8 cellular contexts compared by ENCODE assay signal in the genomic region with DNA sequence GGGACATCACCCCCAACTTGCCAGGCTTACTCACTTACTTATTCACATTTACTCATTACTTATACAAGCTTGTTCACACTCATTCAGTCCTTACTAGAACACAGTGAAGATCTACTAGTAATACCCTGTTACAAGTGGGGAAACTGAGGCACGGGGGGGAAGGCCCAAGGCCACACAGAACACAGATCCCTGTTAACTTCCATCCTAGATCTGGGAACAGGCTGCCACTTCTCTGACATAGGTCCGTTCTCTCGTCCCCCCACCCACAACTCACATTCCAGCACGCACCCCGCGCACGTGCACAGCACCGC. TPM values are rescaled to one million over a fixed set of nuclear protein-coding genes. Genes with fewer than 3 reads are reported as not detected.
DNase-seq lines count a peak whose midpoint lies in the region; ATAC-seq and TF ChIP-seq lines count a peak whose summit lies in the region.

No MANE protein-coding gene starts in this region.

- H2AFZ ChIP-seq in MM.1S (ENCODE audit: low read length): peak overlapping the region; percentile 97

- H3K4me1 ChIP-seq in MM.1S (ENCODE audit: low read length) (peaks cover 8% of the 10 kb centered on the region; the same call in 1 of the 2 replicates), colonic mucosa (peaks cover 4% of the 10 kb centered on the region)

- H3K4me3 Mint-ChIP-seq in CD4-positive, alpha-beta T cell: peak overlapping the region; percentile 83
- H3K4me3 Mint-ChIP-seq in nephron progenitor cell: peak overlapping the region; percentile 56

- intact Hi-C loops in CD4-positive, alpha-beta T cell (cut with DNase I, micrococcal nuclease): loop anchor here (5.0 kb wide), 2 partner anchors 174 to 559 kb away; a partner anchor contains a TSS
- intact Hi-C loops in colonic mucosa (cut with DNase I): loop anchor here (10.0 kb wide), 1 partner anchor 221 kb away; no protein-coding TSS in a partner anchor

- no peak overlapping the region for H3K27ac ChIP-seq in CD4-positive, alpha-beta T cell (ENCODE audit: low read depth, low read length)
- no peak overlapping the region for H3K27ac ChIP-seq in MM.1S (ENCODE audit: low read length)
- no peak overlapping the region for H3K27ac ChIP-seq in colonic mucosa

- H3K4me3 ChIP-seq in MM.1S (ENCODE audit: low read length): peak overlapping the region; percentile 60
- peak overlapping the region; percentile 32 for H3K4me3 ChIP-seq in colonic mucosa

- H4K20me1 ChIP-seq in MM.1S (ENCODE audit: insufficient read depth, low read length): no peaks in the 10 kb centered on the region; the same call in 1 of the 2 replicates

- 0 out of 2 replicates have a peak, but pooled peaks cover 6% of the 10 kb centered on the region for H3F3A ChIP-seq in MM.1S (ENCODE audit: insufficient read depth, low read length)

- ATAC-seq in CD4-positive, alpha-beta T cell (ENCODE audit: poor library complexity): no peak
- ATAC-seq in GM21447 (IDR thresholded peaks at IDR 0.05; ENCODE audit: unreplicated experiment): no peak

- POLR2A ChIA-PET in CD4-positive, alpha-beta T cell (lab: Charles Lee): interaction anchor here (0.7 to 1.7 kb wide), 9 partner anchors 12 to 219 kb away, joined by 3 to 33 read pairs (median 7); a partner anchor contains a TSS

- H3K4me1 Mint-ChIP-seq in CD4-positive, alpha-beta T cell (ENCODE audit: low read depth): peaks cover 18% of the 10 kb centered on the region
- peaks cover 56% of the 10 kb centered on the region for H3K4me1 Mint-ChIP-seq in nephron progenitor cell

- H3K27me3 Mint-ChIP-seq in CD4-positive, alpha-beta T cell: peaks cover 28% of the 10 kb centered on the region
- peaks cover 28% of the 10 kb centered on the region for H3K27me3 Mint-ChIP-seq in nephron progenitor cell (ENCODE audit: low read depth, poor library complexity)

- H3K36me3 Mint-ChIP-seq in CD4-positive, alpha-beta T cell (ENCODE audit: low read depth): no peaks in the 10 kb centered on the region
- no peaks in the 10 kb centered on the region for H3K36me3 Mint-ChIP-seq in nephron progenitor cell (ENCODE audit: low read depth)

- H3K4me2 ChIP-seq in MM.1S (ENCODE audit: low read depth, low read length): peak overlapping the region; percentile 98

- no peaks in the 10 kb centered on the region for H3K9me3 ChIP-seq in CD4-positive, alpha-beta T cell (ENCODE audit: control insufficient read depth, low read length)
- H3K9me3 ChIP-seq in MM.1S (replicated peaks; ENCODE audit: insufficient read depth, low read length): no peaks in the 10 kb centered on the region
- no peaks in the 10 kb centered on the region for H3K9me3 ChIP-seq in colonic mucosa

- CTCF ChIA-PET in CD4-positive, alpha-beta T cell (lab: Charles Lee): interaction anchor here (0.6 to 1.9 kb wide), 31 partner anchors 10 to 558 kb away, joined by 3 to 63 read pairs (median 5); a partner anchor contains a TSS

- peaks cover 4% of the 10 kb centered on the region; the same call in 1 of the 2 replicates for H3K79me2 ChIP-seq in MM.1S (ENCODE audit: low read length)

- no peaks in the 10 kb centered on the region for H3K9me3 Mint-ChIP-seq in CD4-positive, alpha-beta T cell
- H3K9me3 Mint-ChIP-seq in nephron progenitor cell: no peaks in the 10 kb centered on the region

- peak overlapping the region; percentile 52; the same call in 1 of the 2 replicates for H3K9ac ChIP-seq in MM.1S (ENCODE audit: low read length)
- peak overlapping the region in 1 of 2 donors; percentile 9 for H3K9ac ChIP-seq in colonic mucosa (ENCODE audit: low read depth in 2 of 2, low read length in 2 of 2)

- TF ChIP-seq CTCF in CD4-positive, alpha-beta T cell (IDR thresholded peaks at IDR 0.05): no peak
- no peak for TF ChIP-seq CTCF in MM.1S (IDR thresholded peaks at IDR 0.05; ENCODE audit: low read length)
- TF ChIP-seq CTCF in colonic mucosa (IDR thresholded peaks at IDR 0.05): no peak
- no peak for TF ChIP-seq CTCF in nephron progenitor cell (IDR thresholded peaks at IDR 0.05)

- DNase-seq in CD4-positive, alpha-beta T cell: no peak
- DNase-seq in MM.1S (no peak), colonic mucosa (no peak), nephron progenitor cell (no peak), NCI-H2029 (lab: John Stamatoyannopoulos, UW) (no peak), mesenteric fat pad (ENCODE audit: low spot score) (no peak), NCI-H1694 (lab: John Stamatoyannopoulos, UW) (no peak)

- H3K27me3 ChIP-seq in CD4-positive, alpha-beta T cell (ENCODE audit: control insufficient read depth, insufficient read depth, low read length): peaks cover 26% of the 10 kb centered on the region
- H3K27me3 ChIP-seq in MM.1S (replicated peaks; ENCODE audit: insufficient read depth, low read length): peaks cover 35% of the 10 kb centered on the region
- no peaks in the 10 kb centered on the region for H3K27me3 ChIP-seq in colonic mucosa

- no peak overlapping the region for H3K27ac Mint-ChIP-seq in CD4-positive, alpha-beta T cell
- H3K27ac Mint-ChIP-seq in nephron progenitor cell: no peak overlapping the region

- H3K9me2 ChIP-seq in MM.1S (replicated peaks; ENCODE audit: insufficient read depth, low read length): no peaks in the 10 kb centered on the region

- H3K36me3 ChIP-seq in MM.1S (replicated peaks; ENCODE audit: insufficient read depth, low read length) (no peaks in the 10 kb centered on the region), colonic mucosa (no peaks in the 10 kb centered on the region)

RNA-seq across cellular contexts. Expression of a gene that starts 1.5 kb away (rescaled TPM):
- total RNA-seq in CD4-positive, alpha-beta T cell: 1 to 10 TPM; 1.5 to 1.6 TPM
- total RNA-seq in colonic mucosa: 1 to 10 TPM; 1.8 to 2.9 TPM
- total RNA-seq in mesenteric fat pad: 0.42 TPM

RNA-seq across cellular contexts. Expression of a gene that starts 12.4 kb away (rescaled TPM):
- 100 to 1,000 TPM; 150 to 170 TPM for total RNA-seq in CD4-positive, alpha-beta T cell
- total RNA-seq in colonic mucosa (10 to 100 TPM; 20.8 to 47.6 TPM), mesenteric fat pad (31.4 TPM)

RNA-seq across cellular contexts. Expression of a gene that starts 18.9 kb away (rescaled TPM):
- 1 to 10 TPM; 3.1 to 4.9 TPM for total RNA-seq in CD4-positive, alpha-beta T cell
- 1 to 10 TPM; 1.4 to 5.7 TPM for total RNA-seq in colonic mucosa
- total RNA-seq in mesenteric fat pad: 1.5 TPM

RNA-seq across cellular contexts. Expression of a gene that starts 36.1 kb away (rescaled TPM):
- under 1 TPM in 1 of 2 experiments, not detected in 1; 0.17 TPM for total RNA-seq in CD4-positive, alpha-beta T cell
- total RNA-seq in colonic mucosa (10 to 100 TPM; 48.9 to 89.4 TPM), mesenteric fat pad (not detected)

RNA-seq across cellular contexts. Expression of a gene that starts 47.9 kb away (rescaled TPM):
- total RNA-seq in CD4-positive, alpha-beta T cell: under 1 TPM; 0.61 to 0.85 TPM
- total RNA-seq in colonic mucosa (100 to 1,000 TPM; 260 to 272 TPM), mesenteric fat pad (not detected)
